8 cellular contexts compared by ENCODE assay signal in genomic region chr3:170277311-170277710, GRCh38. TPM values are rescaled to one million over a fixed set of nuclear protein-coding genes. Genes with fewer than 3 reads are reported as not detected.
DNase-seq lines count a peak whose midpoint lies in the region; ATAC-seq and TF ChIP-seq lines count a peak whose summit lies in the region.
"Not testable (repeated sequence)": the region's sequence is repeated elsewhere in the genome, so short reads cannot be mapped to it uniquely, and the experiment has no call there.

No MANE protein-coding gene starts in this region.

- not testable (repeated sequence) for H2BK20ac ChIP-seq in IMR-90 (ENCODE audit: low read depth, low read length)

- H3K36me3 ChIP-seq in BLaER1 treated with 17β-estradiol and CSF1 and Interleukin-3, amounts not matched to agents 10 nM and 100 nM, result peaks cover 59 to 91% (median 78%) of the 10 kb centered on the region in 11 experiments
- H3K36me3 ChIP-seq in IMR-90 (ENCODE audit: control insufficient read depth, insufficient read depth, low read length) (peaks cover 36% of the 10 kb centered on the region), thoracic aorta (peaks cover 26% of the 10 kb centered on the region)
- not testable (repeated sequence) for H3K36me3 ChIP-seq in effector memory CD4-positive, alpha-beta T cell (ENCODE audit: control insufficient read depth, insufficient read depth, low read length); naive thymus-derived CD4-positive, alpha-beta T cell (ENCODE audit: control insufficient read depth in 2 of 3, insufficient read depth in 3 of 3, low read length in 3 of 3)

- peaks cover 0 to 19% (median 13%) of the 10 kb centered on the region in 10 experiments; a peak in 15 of 20 replicates for H3K4me1 ChIP-seq in BLaER1 treated with 17β-estradiol and CSF1 and Interleukin-3, amounts not matched to agents 10 nM and 100 nM
- not testable (repeated sequence) for H3K4me1 ChIP-seq in IMR-90 (ENCODE audit: control insufficient read depth, insufficient read depth, low read length); effector memory CD4-positive, alpha-beta T cell (ENCODE audit: control insufficient read depth, insufficient read depth, low read length, poor library complexity, severe bottlenecking); naive thymus-derived CD4-positive, alpha-beta T cell (ENCODE audit: control insufficient read depth in 2 of 2, insufficient read depth in 2 of 2, low read length in 2 of 2); thoracic aorta (ENCODE audit: control insufficient read depth in 1 of 2, low read depth in 2 of 2)

- peaks cover 9 to 21% of the 10 kb centered on the region in 2 experiments; a peak in 3 of 4 replicates for H3K79me1 ChIP-seq in IMR-90 (ENCODE audit: low read depth in 1 of 2, low read length in 2 of 2)

- H3K4me3 ChIP-seq in BLaER1 treated with 17β-estradiol and CSF1 and Interleukin-3, amounts not matched to agents 10 nM and 100 nM; IMR-90 (ENCODE audit: insufficient read depth, low read depth, low read length): not testable (repeated sequence)
- peak overlapping the region; percentile 41 for H3K4me3 ChIP-seq in effector memory CD4-positive, alpha-beta T cell (ENCODE audit: insufficient read depth, low read depth, low read length, poor library complexity, severe bottlenecking)
- peak overlapping the region; percentile 39 for H3K4me3 ChIP-seq in naive thymus-derived CD4-positive, alpha-beta T cell (ENCODE audit: low read length)
- H3K4me3 ChIP-seq in thoracic aorta, result peak overlapping the region; percentile 27

- not testable (repeated sequence) for TF ChIP-seq POLR2A in IMR-90 (IDR thresholded peaks at IDR 0.05; ENCODE audit: low read depth, low read length)

- not testable (repeated sequence) for H3K4ac ChIP-seq in IMR-90 (ENCODE audit: low read depth, low read length)

- H3K23ac ChIP-seq in IMR-90 (ENCODE audit: low read depth, low read length), result not testable (repeated sequence)

- H3K27ac ChIP-seq in BLaER1 treated with 17β-estradiol and CSF1 and Interleukin-3, amounts not matched to agents 10 nM and 100 nM, result peak overlapping the region in 3 of 11 experiments; percentile 16 to 58 (median 43); a peak in 2 of 22 replicates
- not testable (repeated sequence) for H3K27ac ChIP-seq in IMR-90 (ENCODE audit: insufficient read depth, low read length); effector memory CD4-positive, alpha-beta T cell (ENCODE audit: insufficient read depth, low read length, poor library complexity, severe bottlenecking); naive thymus-derived CD4-positive, alpha-beta T cell (ENCODE audit: low read depth, low read length); thoracic aorta

- DNase-seq in IMR-90; T-helper 17 cell; activated CD8-positive, alpha-beta T cell treated with anti-CD3 and anti-CD28 coated beads, Interleukin-2, amount 10 ng/mL, durations not matched to agents 7 days and 5 days; activated naive CD4-positive, alpha-beta T cell treated with anti-CD3 and anti-CD28 coated beads, Interleukin-2, amount 50 U/mL, for 72 hours (ENCODE audit: low spot score in 2 of 2); thoracic aorta (ENCODE audit: low spot score): not testable (repeated sequence)
- peak in 1 of 3 donors; percentile 3 for DNase-seq in effector memory CD4-positive, alpha-beta T cell
- DNase-seq in naive thymus-derived CD4-positive, alpha-beta T cell, result peak in 1 of 9 donors; percentile 59

- H3K14ac ChIP-seq in IMR-90 (replicated peaks; ENCODE audit: low read depth, low read length), result not testable (repeated sequence)

- H4K5ac ChIP-seq in IMR-90 (ENCODE audit: low read depth, low read length), result not testable (repeated sequence)

- TF ChIP-seq CTCF in IMR-90 (conservative IDR thresholded peaks at IDR 0.05; ENCODE audit: low read depth, low read length); thoracic aorta (IDR thresholded peaks at IDR 0.05): not testable (repeated sequence)

- not testable (repeated sequence) for H2BK15ac ChIP-seq in IMR-90 (ENCODE audit: low read depth, low read length)

- H3K4me1 Mint-ChIP-seq in T-helper 17 cell, result peaks cover 19% of the 10 kb centered on the region
- H3K4me1 Mint-ChIP-seq in activated CD8-positive, alpha-beta T cell treated with anti-CD3 and anti-CD28 coated beads, Interleukin-2, amount 10 ng/mL, durations not matched to agents 7 days and 5 days (ENCODE audit: low read depth), result peaks cover 19% of the 10 kb centered on the region
- peaks cover 15 to 32% (median 23%) of the 10 kb centered on the region in 7 donors for H3K4me1 Mint-ChIP-seq in naive thymus-derived CD4-positive, alpha-beta T cell

- not testable (repeated sequence) for H3K9me3 ChIP-seq in BLaER1 treated with 17β-estradiol and CSF1 and Interleukin-3, amounts not matched to agents 10 nM and 100 nM (replicated peaks in 1 of 11); IMR-90 (ENCODE audit: control insufficient read depth, insufficient read depth, low read length); T-helper 17 cell (ENCODE audit: control insufficient read depth, low read length, poor library complexity, severe bottlenecking); effector memory CD4-positive, alpha-beta T cell (ENCODE audit: control insufficient read depth, low read length); naive thymus-derived CD4-positive, alpha-beta T cell (ENCODE audit: control insufficient read depth in 2 of 3, low read length in 3 of 3); thoracic aorta

- peak overlapping the region; percentile 87 for H3K27ac Mint-ChIP-seq in T-helper 17 cell
- peak overlapping the region; percentile 81 for H3K27ac Mint-ChIP-seq in activated CD8-positive, alpha-beta T cell treated with anti-CD3 and anti-CD28 coated beads, Interleukin-2, amount 10 ng/mL, durations not matched to agents 7 days and 5 days
- H3K27ac Mint-ChIP-seq in activated naive CD4-positive, alpha-beta T cell treated with anti-CD3 and anti-CD28 coated beads, Interleukin-2, amount 50 U/mL, for 72 hours, result peak overlapping the region in 1 of 2 donors; percentile 85
- peak overlapping the region in 8 of 9 donors; percentile 51 to 94 (median 74) for H3K27ac Mint-ChIP-seq in naive thymus-derived CD4-positive, alpha-beta T cell

- peak overlapping the region; percentile 82 for H3K4me3 Mint-ChIP-seq in T-helper 17 cell
- H3K4me3 Mint-ChIP-seq in activated CD8-positive, alpha-beta T cell treated with anti-CD3 and anti-CD28 coated beads, Interleukin-2, amount 10 ng/mL, durations not matched to agents 7 days and 5 days, result peak overlapping the region; percentile 75
- H3K4me3 Mint-ChIP-seq in naive thymus-derived CD4-positive, alpha-beta T cell, result peak overlapping the region; percentile 58 to 88 (median 76)

- CTCF ChIA-PET in IMR-90 (lab: Yijun Ruan, JAX), result interaction anchor here (0.6 to 0.7 kb wide), 2 partner anchors 16 to 299 kb away, joined by 3 to 4 read pairs; no protein-coding TSS in a partner anchor
- CTCF ChIA-PET in activated CD8-positive, alpha-beta T cell treated with anti-CD3 and anti-CD28 coated beads, Interleukin-2, amount 10 ng/mL, durations not matched to agents 7 days and 5 days (lab: Charles Lee), result interaction anchor here (1.0 kb wide), 1 partner anchor 88 kb away, joined by 3 read pairs; no protein-coding TSS in a partner anchor
- CTCF ChIA-PET in naive thymus-derived CD4-positive, alpha-beta T cell (lab: Charles Lee), result not testable (repeated sequence)

- TF ChIP-seq RAD21 in IMR-90 (IDR thresholded peaks at IDR 0.05; ENCODE audit: low read length), result not testable (repeated sequence)

- ATAC-seq in IMR-90 (ENCODE audit: low read depth); thoracic aorta (ENCODE audit: insufficient number of reproducible peaks, low FRiP score, low read depth): not testable (repeated sequence)
- peak; percentile 55 for ATAC-seq in T-helper 17 cell
- peak; percentile 19 for ATAC-seq in activated CD8-positive, alpha-beta T cell treated with anti-CD3 and anti-CD28 coated beads, Interleukin-2, amount 10 ng/mL, durations not matched to agents 7 days and 5 days
- peak; percentile 28 to 35 for ATAC-seq in activated naive CD4-positive, alpha-beta T cell treated with anti-CD3 and anti-CD28 coated beads, Interleukin-2, amount 50 U/mL, for 72 hours
- ATAC-seq in naive thymus-derived CD4-positive, alpha-beta T cell, result peak; percentile 60

- not testable (repeated sequence) for H3K27me3 Mint-ChIP-seq in T-helper 17 cell; activated CD8-positive, alpha-beta T cell treated with anti-CD3 and anti-CD28 coated beads, Interleukin-2, amount 10 ng/mL, durations not matched to agents 7 days and 5 days (ENCODE audit: low read depth); naive thymus-derived CD4-positive, alpha-beta T cell

- not testable (repeated sequence) for H2AFZ ChIP-seq in IMR-90 (replicated peaks; ENCODE audit: low read length, poor library complexity)

- not testable (repeated sequence) for H3K9me1 ChIP-seq in IMR-90 (ENCODE audit: insufficient read depth, low read length)

- H4K91ac ChIP-seq in IMR-90 (ENCODE audit: insufficient read depth, low read depth, low read length), result not testable (repeated sequence)

- not testable (repeated sequence) for BruUV-seq in IMR-90 (replicated peaks; lab: Mats Ljungman, UMichigan)

- intact Hi-C loops in IMR-90 (cut with micrococcal nuclease), result loop anchor here (5.0 kb wide), 1 partner anchor 415 kb away; no protein-coding TSS in a partner anchor
- intact Hi-C loops in naive thymus-derived CD4-positive, alpha-beta T cell (cut with micrococcal nuclease), result loop anchor here (5.0 kb wide), 2 partner anchors 55 to 90 kb away; partner anchors contain the start of gene PRKCI (in 1 of the 2)

- H3K18ac ChIP-seq in IMR-90 (ENCODE audit: low read depth, low read length), result not testable (repeated sequence)

- POLR2A ChIA-PET in IMR-90 (lab: Charles Lee; ENCODE audit: unreplicated experiment), result not testable (repeated sequence)
- POLR2A ChIA-PET in activated CD8-positive, alpha-beta T cell treated with anti-CD3 and anti-CD28 coated beads, Interleukin-2, amount 10 ng/mL, durations not matched to agents 7 days and 5 days (lab: Charles Lee), result interaction anchor here (1.3 kb wide), 1 partner anchor 16 kb away, joined by 3 read pairs; no protein-coding TSS in a partner anchor
- POLR2A ChIA-PET in naive thymus-derived CD4-positive, alpha-beta T cell (lab: Charles Lee), result interaction anchor here (0.7 to 2.2 kb wide), 3 partner anchors 80 to 310 kb away, joined by 3 to 4 read pairs (median 3); partner anchors contain the start of genes SEC62 and SKIL

- not testable (repeated sequence) for H2BK120ac ChIP-seq in IMR-90 (ENCODE audit: low read depth, low read length)

- 100% methylated on average over 2 of the region's 10 CpGs; no CpG with 5 or more reads in 1 of the 2 experiments for WGBS in IMR-90 (ENCODE audit: extremely low coverage in 2 of 2, insufficient read length in 1 of 2), 2 experiments

- H3K4me2 ChIP-seq in BLaER1 treated with 17β-estradiol and CSF1 and Interleukin-3, amounts not matched to agents 10 nM and 100 nM, result peak overlapping the region in 9 of 11 experiments; percentile 16 to 62 (median 40); a peak in 7 of 22 replicates
- not testable (repeated sequence) for H3K4me2 ChIP-seq in IMR-90 (ENCODE audit: low read depth, low read length)

- not testable (repeated sequence) for H3K36me3 Mint-ChIP-seq in T-helper 17 cell (ENCODE audit: low read depth)
- H3K36me3 Mint-ChIP-seq in activated CD8-positive, alpha-beta T cell treated with anti-CD3 and anti-CD28 coated beads, Interleukin-2, amount 10 ng/mL, durations not matched to agents 7 days and 5 days (ENCODE audit: low read depth), result peaks cover 32% of the 10 kb centered on the region
- peaks cover 20 to 21% of the 10 kb centered on the region in 2 donors for H3K36me3 Mint-ChIP-seq in activated naive CD4-positive, alpha-beta T cell treated with anti-CD3 and anti-CD28 coated beads, Interleukin-2, amount 50 U/mL, for 72 hours
- peaks cover 12 to 65% (median 36%) of the 10 kb centered on the region in 5 donors for H3K36me3 Mint-ChIP-seq in naive thymus-derived CD4-positive, alpha-beta T cell

- H4K8ac ChIP-seq in IMR-90 (ENCODE audit: low read depth in 2 of 2, low read length in 2 of 2), result not testable (repeated sequence)

- not testable (repeated sequence) for H2AK5ac ChIP-seq in IMR-90 (ENCODE audit: low read depth, low read length)

- H3K9ac ChIP-seq in BLaER1 treated with 17β-estradiol and CSF1 and Interleukin-3, amounts not matched to agents 10 nM and 100 nM; IMR-90 (ENCODE audit: low read depth, low read length): not testable (repeated sequence)

- peak overlapping the region; percentile 20 for H2BK5ac ChIP-seq in IMR-90 (ENCODE audit: low read depth, low read length, poor library complexity, severe bottlenecking)

- H3K56ac ChIP-seq in IMR-90 (ENCODE audit: extremely low read depth, insufficient read depth, low read length), result not testable (repeated sequence)

- H4K20me1 ChIP-seq in BLaER1 treated with 17β-estradiol and CSF1 and Interleukin-3, amounts not matched to agents 10 nM and 100 nM; IMR-90 (ENCODE audit: insufficient read depth, low read length): not testable (repeated sequence)

- dilution Hi-C loops in IMR-90 (cut with HindIII; ENCODE audit: low sequenced_read_pairs, unreplicated experiment), result not testable (repeated sequence)

- not testable (repeated sequence) for H3K27me3 ChIP-seq in BLaER1 treated with 17β-estradiol and CSF1 and Interleukin-3, amounts not matched to agents 10 nM and 100 nM; IMR-90 (ENCODE audit: control insufficient read depth, insufficient read depth, low read length); effector memory CD4-positive, alpha-beta T cell (replicated peaks; ENCODE audit: control insufficient read depth, insufficient read depth, low read length, poor library complexity, severe bottlenecking); naive thymus-derived CD4-positive, alpha-beta T cell (ENCODE audit: control insufficient read depth in 2 of 2, insufficient read depth in 2 of 2, low read length in 2 of 2); thoracic aorta (replicated peaks; ENCODE audit: insufficient read depth)

- not testable (repeated sequence) for H3K9me3 Mint-ChIP-seq in activated CD8-positive, alpha-beta T cell treated with anti-CD3 and anti-CD28 coated beads, Interleukin-2, amount 10 ng/mL, durations not matched to agents 7 days and 5 days (ENCODE audit: insufficient read depth); activated naive CD4-positive, alpha-beta T cell treated with anti-CD3 and anti-CD28 coated beads, Interleukin-2, amount 50 U/mL, for 72 hours; naive thymus-derived CD4-positive, alpha-beta T cell

- in situ Hi-C loops in IMR-90 (cut with MboI; ENCODE audit: low sequenced_read_pairs), result not testable (repeated sequence)

- H2AK9ac ChIP-seq in IMR-90 (replicated peaks; ENCODE audit: low read depth, low read length, poor library complexity), result not testable (repeated sequence)

RNA-seq across cellular contexts. Expression of gene PRKCI, which starts 55.1 kb away (rescaled TPM):
- total RNA-seq in IMR-90 (2012; rRNA removed), result 53.4 and 84.2 TPM in 2 replicates
- 21.0 and 28.7 TPM in 2 replicates for polyA plus RNA-seq in IMR-90 (2012; rRNA removed)
- polyA plus RNA-seq in IMR-90 (2012; cell fraction: cytosol; rRNA removed), result 4.9 and 6.5 TPM in 2 replicates
- 6.0 and 33.5 TPM in 2 replicates for polyA plus RNA-seq in IMR-90 (2012; cell fraction: nucleus; rRNA removed; ENCODE audit: low replicate concordance)
- total RNA-seq in T-helper 17 cell, result 10 to 100 TPM; 18.0 to 18.7 TPM
- total RNA-seq in activated CD8-positive, alpha-beta T cell treated with anti-CD3 and anti-CD28 coated beads, Interleukin-2, amount 10 ng/mL, durations not matched to agents 7 days and 5 days, result 10 to 100 TPM; 17.0 to 19.5 TPM
- 10 to 100 TPM; 24.5 to 34.0 TPM for total RNA-seq in activated naive CD4-positive, alpha-beta T cell treated with anti-CD3 and anti-CD28 coated beads, Interleukin-2, amount 50 U/mL, for 72 hours
- total RNA-seq in naive thymus-derived CD4-positive, alpha-beta T cell, result 10 to 100 TPM; 14.7 to 26.2 (median 20.5) TPM
- 10 to 100 TPM; 21.7 to 22.6 TPM for polyA plus RNA-seq in naive thymus-derived CD4-positive, alpha-beta T cell
- total RNA-seq in thoracic aorta, result 10 to 100 TPM; 22.5 to 52.9 TPM
